24 cellular contexts compared by ENCODE assay signal in genomic region chr1:147211577-147211976, GRCh38.
"Had no signal": no experiment of that assay in that cellular context is flagged by ENCODE, and none has a peak within 500 bp of the region (broad histone marks: within the 10 kb centered on the region; RNA-seq: fewer than 3 reads in every experiment).

No MANE protein-coding gene starts in this region.

- H3K27ac ChIP-seq: HL-60, RWPE1 had no signal

- H3K27me3 ChIP-seq: MG63 had no signal

- H3K4me3 ChIP-seq: MG63 had no signal

- H3K9me3 ChIP-seq: MG63 had no signal

- H3K36me3 ChIP-seq: MG63 had no signal

- DNase-seq: IMR-90, Karpas-422, KG1, MG63, NCI-H1092, NCI-H1105 treated with DMSO at 0.1 percent for 48 hours, NCI-H1417 treated with DMSO at 0.1 percent for 48 hours, NCI-H146, NCI-H1694 treated with DMSO at 0.1 percent for 48 hours, NCI-H1930, NCI-H2081, NCI-H2107, NCI-H2227 treated with DMSO at 0.1 percent for 48 hours, NCI-H510A, NCI-H524 treated with DMSO at 0.1 percent for 48 hours, NCI-H69, NCI-H774, PC-3, SHP77 had no signal

- ATAC-seq: Panc1, PC-3, SK-N-SH treated with all-trans-retinoic acid at 6 μM for 48 hours had no signal

- FAIRE-seq: HTR-8/SVneo had no signal
